In the genomic region with DNA sequence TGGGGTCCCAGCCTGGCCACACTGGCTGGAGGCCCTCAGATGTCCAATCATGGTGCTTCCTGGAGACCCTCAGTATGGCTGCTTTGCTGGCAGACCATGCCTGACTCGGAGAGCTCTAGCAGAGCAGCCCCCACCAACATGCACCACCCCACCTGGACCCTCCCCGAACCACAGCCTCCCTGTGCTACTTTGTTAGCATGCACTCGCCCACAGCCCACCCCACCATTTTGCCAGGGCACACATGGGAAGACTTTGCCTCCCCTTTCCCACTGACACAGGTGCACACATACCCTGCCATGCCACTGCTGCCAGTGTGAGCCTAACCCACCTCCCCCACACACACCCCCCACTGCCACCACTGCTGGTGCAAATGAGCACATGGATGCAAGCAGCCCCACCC, we compare ENCODE assay signal across 22 cellular contexts.
DNase-seq lines count a peak whose midpoint lies in the region; ATAC-seq, FAIRE-seq and TF ChIP-seq lines count a peak whose summit lies in the region.
"Had no signal": no experiment of that assay in that cellular context is flagged by ENCODE, and none has a peak within 500 bp of the region (broad histone marks: within the 10 kb centered on the region; RNA-seq: fewer than 3 reads in every experiment).

No MANE protein-coding gene starts in this region.

- H3K9me3 ChIP-seq in kidney (ENCODE audit: control insufficient read depth in 1 of 2, low read length in 2 of 2) (no peaks in the 10 kb centered on the region), mesenchymal stem cell (ENCODE audit: control insufficient read depth, low read length) (no peaks in the 10 kb centered on the region), spleen (peaks cover 0 to 8% (median 0%) of the 10 kb centered on the region in 8 donors), upper lobe of right lung (no peaks in the 10 kb centered on the region)
- H3K9me3 ChIP-seq: BE2C had no signal

- H3K4me1 Mint-ChIP-seq in stimulated activated naive B cell treated with anti-CD40 and anti-IgM and Interleukin-4, amounts not matched to agents 10 μg/mL and 1 μg/mL and 100 μg/mL, for 72 hours, result no peaks in the 10 kb centered on the region
- H3K4me1 Mint-ChIP-seq: CD8-positive, alpha-beta memory T cell; H9 had no signal

- H2AK5ac ChIP-seq in mesenchymal stem cell (ENCODE audit: low read length, severe bottlenecking), result no peak overlapping the region

- H3K36me3 Mint-ChIP-seq in stimulated activated naive B cell treated with anti-CD40 and anti-IgM and Interleukin-4, amounts not matched to agents 10 μg/mL and 1 μg/mL and 100 μg/mL, for 72 hours, result no peaks in the 10 kb centered on the region
- H3K36me3 Mint-ChIP-seq: CD4-positive, CD25-positive, alpha-beta regulatory T cell; CD8-positive, alpha-beta memory T cell had no signal

- DNase-seq in kidney (peak; percentile 57), mesenchymal stem cell (no peak), spleen (peak; percentile 32), upper lobe of right lung (no peak)
- DNase-seq in stimulated activated naive B cell treated with anti-CD40 and anti-IgM and Interleukin-4, amounts not matched to agents 10 μg/mL and 1 μg/mL and 100 μg/mL, for 72 hours, result no peak
- DNase-seq: ACHN; BE2C; C1 segment of cervical spinal cord; CD4-positive, CD25-positive, alpha-beta regulatory T cell; CD8-positive, alpha-beta memory T cell; COR-L47; DMS 273 treated with DMSO at 0.1 percent for 48 hours; DMS53; DND-41; EL; H9 had no signal

- H2BK12ac ChIP-seq in mesenchymal stem cell (ENCODE audit: low read length in 2 of 2), result no peak overlapping the region

- no peak overlapping the region for H4K8ac ChIP-seq in mesenchymal stem cell (ENCODE audit: low read length)

- peak overlapping the region; percentile 66 for H4K91ac ChIP-seq in mesenchymal stem cell (ENCODE audit: low read length)

- TF ChIP-seq CTCF in kidney (IDR thresholded peaks at IDR 0.05; ENCODE audit: borderline replicate concordance, extremely low read depth, insufficient read depth), result no peak
- no peak for TF ChIP-seq CTCF in spleen (IDR thresholded peaks at IDR 0.05 in 8 of 11, conservative IDR thresholded peaks at IDR 0.05 in 3 of 11)
- no peak for TF ChIP-seq CTCF in upper lobe of right lung (IDR thresholded peaks at IDR 0.05)

- no peak overlapping the region for H2AFZ ChIP-seq in mesenchymal stem cell (ENCODE audit: low read depth, low read length)

- H2BK5ac ChIP-seq in mesenchymal stem cell (ENCODE audit: low read depth, low read length, poor library complexity, severe bottlenecking), result no peak overlapping the region

- H3K4me1 ChIP-seq in kidney (ENCODE audit: control insufficient read depth in 1 of 2, insufficient read depth in 1 of 2, low read depth in 1 of 2, low read length in 2 of 2), result no peaks in the 10 kb centered on the region
- no peaks in the 10 kb centered on the region for H3K4me1 ChIP-seq in mesenchymal stem cell (ENCODE audit: control insufficient read depth, insufficient read depth, low read depth, low read length)
- H3K4me1 ChIP-seq in spleen, result no peaks in the 10 kb centered on the region
- H3K4me1 ChIP-seq in upper lobe of right lung, result no peaks in the 10 kb centered on the region
- H3K4me1 ChIP-seq: BE2C had no signal

- H3K9me3 Mint-ChIP-seq in stimulated activated naive B cell treated with anti-CD40 and anti-IgM and Interleukin-4, amounts not matched to agents 10 μg/mL and 1 μg/mL and 100 μg/mL, for 72 hours, result peaks cover 0 to 4% of the 10 kb centered on the region in 2 donors
- H3K9me3 Mint-ChIP-seq: H9 had no signal

- H2BK120ac ChIP-seq in mesenchymal stem cell (ENCODE audit: low read depth, low read length), result no peak overlapping the region

- H3K27me3 ChIP-seq in mesenchymal stem cell (ENCODE audit: control insufficient read depth in 1 of 2, insufficient read depth in 1 of 2, low read length in 2 of 2), result no peaks in the 10 kb centered on the region
- H3K27me3 ChIP-seq in spleen (replicated peaks in 1 of 7), result no peaks in the 10 kb centered on the region
- H3K27me3 ChIP-seq in upper lobe of right lung, result no peaks in the 10 kb centered on the region
- H3K27me3 ChIP-seq: BE2C had no signal

- H3K4me3 ChIP-seq in kidney (ENCODE audit: low read length in 2 of 2), result no peak overlapping the region
- no peak overlapping the region for H3K4me3 ChIP-seq in mesenchymal stem cell (ENCODE audit: insufficient read depth in 1 of 2, low read depth in 1 of 2, low read length in 2 of 2)
- no peak overlapping the region for H3K4me3 ChIP-seq in spleen
- H3K4me3 ChIP-seq in upper lobe of right lung, result no peak overlapping the region
- H3K4me3 ChIP-seq: GM12878 had no signal

- H2BK15ac ChIP-seq in mesenchymal stem cell (ENCODE audit: low read depth, poor library complexity, severe bottlenecking), result no peak overlapping the region

- no peaks in the 10 kb centered on the region for H3K27me3 Mint-ChIP-seq in stimulated activated naive B cell treated with anti-CD40 and anti-IgM and Interleukin-4, amounts not matched to agents 10 μg/mL and 1 μg/mL and 100 μg/mL, for 72 hours
- H3K27me3 Mint-ChIP-seq: CD4-positive, CD25-positive, alpha-beta regulatory T cell; CD8-positive, alpha-beta memory T cell had no signal

- H3K27ac ChIP-seq in kidney (ENCODE audit: low read depth in 2 of 2, low read length in 2 of 2) (no peak overlapping the region), mesenchymal stem cell (ENCODE audit: low read length, poor library complexity, severe bottlenecking) (no peak overlapping the region), spleen (no peak overlapping the region), upper lobe of right lung (no peak overlapping the region)
- H3K27ac ChIP-seq: HL-60 had no signal

- no peak overlapping the region for H3K4me2 ChIP-seq in mesenchymal stem cell (ENCODE audit: low read length, poor library complexity, severe bottlenecking)

- TF ChIP-seq POLR2A in spleen (IDR thresholded peaks at IDR 0.05), result no peak

- peak; percentile 40 for ATAC-seq in upper lobe of right lung
- ATAC-seq in stimulated activated naive B cell treated with anti-CD40 and anti-IgM and Interleukin-4, amounts not matched to agents 10 μg/mL and 1 μg/mL and 100 μg/mL, for 72 hours (replicated peaks), result no peak
- no peak for ATAC-seq in HG02610 (IDR thresholded peaks at IDR 0.05; ENCODE audit: unreplicated experiment)
- no peak for ATAC-seq in HG02973 (IDR thresholded peaks at IDR 0.05; ENCODE audit: unreplicated experiment)
- ATAC-seq: GM12878 had no signal

- H3K36me3 ChIP-seq in kidney (ENCODE audit: control insufficient read depth in 1 of 2, insufficient read depth in 2 of 2, low read length in 2 of 2), result no peaks in the 10 kb centered on the region
- H3K36me3 ChIP-seq in mesenchymal stem cell (ENCODE audit: control insufficient read depth in 1 of 2, insufficient read depth in 2 of 2, low read depth in 1 of 2, low read length in 2 of 2), result no peaks in the 10 kb centered on the region
- no peaks in the 10 kb centered on the region for H3K36me3 ChIP-seq in spleen
- H3K36me3 ChIP-seq in upper lobe of right lung, result no peaks in the 10 kb centered on the region
- H3K36me3 ChIP-seq: BE2C had no signal

- WGBS in mesenchymal stem cell, result 78% methylated on average over 3 of the region's 3 CpGs
- 49 to 77% (median 60%) methylated on average over 1 to 3 of the region's 3 CpGs for WGBS in spleen, 5 donors

- H3K18ac ChIP-seq in mesenchymal stem cell (ENCODE audit: low read depth in 1 of 2, low read length in 2 of 2), result no peak overlapping the region

- no peak for FAIRE-seq in kidney (lab: Jason Lieb, UNC)
- FAIRE-seq: A204.1, GM12878, H1 had no signal

- no peak overlapping the region for H3K23ac ChIP-seq in mesenchymal stem cell (ENCODE audit: low read length in 2 of 2)

- H3K14ac ChIP-seq in mesenchymal stem cell (ENCODE audit: low read length in 2 of 2), result no peak overlapping the region

- H3K4ac ChIP-seq in mesenchymal stem cell (ENCODE audit: low read depth in 1 of 2, low read length in 2 of 2), result no peak overlapping the region

- intact Hi-C loops in kidney (cut with DNase I), result no loop called here
- intact Hi-C loops in spleen (cut with DNase I; ENCODE audit: low total_unique reads), result no loop called here
- intact Hi-C loops in upper lobe of right lung (cut with DNase I), result no loop called here

- H3K9ac ChIP-seq in kidney (ENCODE audit: low read length in 2 of 2), result no peak overlapping the region
- no peak overlapping the region for H3K9ac ChIP-seq in mesenchymal stem cell (ENCODE audit: low read length)

- no peaks in the 10 kb centered on the region for H3K79me1 ChIP-seq in mesenchymal stem cell (replicated peaks; ENCODE audit: low read length, poor library complexity, severe bottlenecking)

- H3K4me3 Mint-ChIP-seq in stimulated activated naive B cell treated with anti-CD40 and anti-IgM and Interleukin-4, amounts not matched to agents 10 μg/mL and 1 μg/mL and 100 μg/mL, for 72 hours, result no peak overlapping the region
- H3K4me3 Mint-ChIP-seq: CD4-positive, CD25-positive, alpha-beta regulatory T cell; CD8-positive, alpha-beta memory T cell; H9 had no signal

- no peak overlapping the region for H3K27ac Mint-ChIP-seq in stimulated activated naive B cell treated with anti-CD40 and anti-IgM and Interleukin-4, amounts not matched to agents 10 μg/mL and 1 μg/mL and 100 μg/mL, for 72 hours
- H3K27ac Mint-ChIP-seq: CD4-positive, CD25-positive, alpha-beta regulatory T cell; CD8-positive, alpha-beta memory T cell had no signal

Comparison
In these comparisons a context has a peak if more than half of its experiments do, and no peak if none do; other contexts are left out.
1. DNase-seq: peak in kidney (single experiment) and spleen (single experiment); none in mesenchymal stem cell (single experiment), upper lobe of right lung (single experiment) and stimulated activated naive B cell treated with anti-CD40 and anti-IgM and Interleukin-4, amounts not matched to agents 10 μg/mL and 1 μg/mL and 100 μg/mL, for 72 hours (single experiment).